In the genomic region with DNA sequence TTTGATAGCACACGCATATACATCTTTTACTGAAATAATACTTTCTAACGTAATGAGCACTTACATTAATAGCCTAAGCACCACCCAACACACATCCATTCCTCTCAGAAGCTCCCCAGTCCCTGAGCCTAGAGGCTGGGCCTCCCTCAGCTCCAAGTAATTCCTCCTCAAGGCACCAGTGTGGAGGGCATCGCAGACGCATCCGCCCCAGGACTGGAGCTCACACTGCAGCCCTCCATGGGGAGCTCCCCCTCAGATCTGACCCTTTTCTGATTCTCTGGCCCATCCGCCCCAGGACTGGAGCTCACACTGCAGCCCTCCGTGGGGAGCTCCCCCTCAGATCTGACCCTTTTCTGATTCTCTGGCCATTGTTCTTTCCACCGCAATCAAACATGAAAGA, we compare ENCODE assay signal across 1 cellular context.
TF ChIP-seq lines count a peak whose summit lies in the region.

No MANE protein-coding gene starts in this region.

TF ChIP-seq in GM23338, 12 proteins besides CTCF, POLR2A, EP300 and RAD21 (continued from another document):
- TF ChIP-seq ETS1 (IDR thresholded peaks at IDR 0.05) (no peak), JUNB (IDR thresholded peaks at IDR 0.05; ENCODE audit: unreplicated experiment) (no peak), POLR2AphosphoS5 (IDR thresholded peaks at IDR 0.05; ENCODE audit: low read depth) (no peak), EZH2 (IDR thresholded peaks at IDR 0.05; ENCODE audit: low read depth, unreplicated experiment) (no peak), ZNF331 (CRISPR knock-in tag; IDR thresholded peaks at IDR 0.05; ENCODE audit: low read depth) (no peak), NANOG (IDR thresholded peaks at IDR 0.05; ENCODE audit: borderline replicate concordance) (no peak), CREB1 (CRISPR knock-in tag; IDR thresholded peaks at IDR 0.05; ENCODE audit: low read depth) (no peak), ZNF114 (CRISPR knock-in tag; IDR thresholded peaks at IDR 0.05) (no peak)
- TF ChIP-seq, protein P1, sequence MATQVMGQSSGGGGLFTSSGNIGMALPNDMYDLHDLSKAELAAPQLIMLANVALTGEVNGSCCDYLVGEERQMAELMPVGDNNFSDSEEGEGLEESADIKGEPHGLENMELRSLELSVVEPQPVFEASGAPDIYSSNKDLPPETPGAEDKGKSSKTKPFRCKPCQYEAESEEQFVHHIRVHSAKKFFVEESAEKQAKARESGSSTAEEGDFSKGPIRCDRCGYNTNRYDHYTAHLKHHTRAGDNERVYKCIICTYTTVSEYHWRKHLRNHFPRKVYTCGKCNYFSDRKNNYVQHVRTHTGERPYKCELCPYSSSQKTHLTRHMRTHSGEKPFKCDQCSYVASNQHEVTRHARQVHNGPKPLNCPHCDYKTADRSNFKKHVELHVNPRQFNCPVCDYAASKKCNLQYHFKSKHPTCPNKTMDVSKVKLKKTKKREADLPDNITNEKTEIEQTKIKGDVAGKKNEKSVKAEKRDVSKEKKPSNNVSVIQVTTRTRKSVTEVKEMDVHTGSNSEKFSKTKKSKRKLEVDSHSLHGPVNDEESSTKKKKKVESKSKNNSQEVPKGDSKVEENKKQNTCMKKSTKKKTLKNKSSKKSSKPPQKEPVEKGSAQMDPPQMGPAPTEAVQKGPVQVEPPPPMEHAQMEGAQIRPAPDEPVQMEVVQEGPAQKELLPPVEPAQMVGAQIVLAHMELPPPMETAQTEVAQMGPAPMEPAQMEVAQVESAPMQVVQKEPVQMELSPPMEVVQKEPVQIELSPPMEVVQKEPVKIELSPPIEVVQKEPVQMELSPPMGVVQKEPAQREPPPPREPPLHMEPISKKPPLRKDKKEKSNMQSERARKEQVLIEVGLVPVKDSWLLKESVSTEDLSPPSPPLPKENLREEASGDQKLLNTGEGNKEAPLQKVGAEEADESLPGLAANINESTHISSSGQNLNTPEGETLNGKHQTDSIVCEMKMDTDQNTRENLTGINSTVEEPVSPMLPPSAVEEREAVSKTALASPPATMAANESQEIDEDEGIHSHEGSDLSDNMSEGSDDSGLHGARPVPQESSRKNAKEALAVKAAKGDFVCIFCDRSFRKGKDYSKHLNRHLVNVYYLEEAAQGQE (IDR thresholded peaks at IDR 0.05; ENCODE audit: unreplicated experiment) = no peak
